ENCODE assay signal across 1 cellular context in the genomic region with DNA sequence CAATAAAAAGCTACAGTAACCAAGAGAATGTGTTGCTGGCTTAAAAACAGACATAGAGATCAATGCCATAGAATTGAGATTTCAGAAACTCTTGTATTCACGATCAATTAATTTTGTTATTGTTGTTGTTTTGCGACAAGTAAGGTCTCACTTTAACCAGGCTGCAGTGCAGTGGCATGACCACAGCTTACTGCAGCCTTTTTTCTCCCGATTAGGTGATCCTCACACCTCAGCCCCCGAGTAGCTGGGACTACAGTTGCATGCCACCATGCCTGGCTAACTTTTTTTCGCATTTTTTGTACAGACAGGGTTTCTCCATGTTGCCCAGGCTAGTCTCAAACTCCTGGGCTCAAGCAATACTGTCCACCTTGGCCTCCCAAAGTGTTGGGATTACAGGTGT.
TF ChIP-seq lines count a peak whose summit lies in the region.

No MANE protein-coding gene starts in this region.

TF ChIP-seq in GM23338, 12 proteins besides CTCF, POLR2A, EP300 and RAD21:
- no peak for TF ChIP-seq JUNB (IDR thresholded peaks at IDR 0.05; ENCODE audit: unreplicated experiment)
- no peak for TF ChIP-seq NANOG (IDR thresholded peaks at IDR 0.05; ENCODE audit: borderline replicate concordance)
- TF ChIP-seq STAT1 (IDR thresholded peaks at IDR 0.05; ENCODE audit: unreplicated experiment), result no peak
- TF ChIP-seq CREB1 (CRISPR knock-in tag; IDR thresholded peaks at IDR 0.05; ENCODE audit: low read depth), result no peak
- TF ChIP-seq, protein P1, sequence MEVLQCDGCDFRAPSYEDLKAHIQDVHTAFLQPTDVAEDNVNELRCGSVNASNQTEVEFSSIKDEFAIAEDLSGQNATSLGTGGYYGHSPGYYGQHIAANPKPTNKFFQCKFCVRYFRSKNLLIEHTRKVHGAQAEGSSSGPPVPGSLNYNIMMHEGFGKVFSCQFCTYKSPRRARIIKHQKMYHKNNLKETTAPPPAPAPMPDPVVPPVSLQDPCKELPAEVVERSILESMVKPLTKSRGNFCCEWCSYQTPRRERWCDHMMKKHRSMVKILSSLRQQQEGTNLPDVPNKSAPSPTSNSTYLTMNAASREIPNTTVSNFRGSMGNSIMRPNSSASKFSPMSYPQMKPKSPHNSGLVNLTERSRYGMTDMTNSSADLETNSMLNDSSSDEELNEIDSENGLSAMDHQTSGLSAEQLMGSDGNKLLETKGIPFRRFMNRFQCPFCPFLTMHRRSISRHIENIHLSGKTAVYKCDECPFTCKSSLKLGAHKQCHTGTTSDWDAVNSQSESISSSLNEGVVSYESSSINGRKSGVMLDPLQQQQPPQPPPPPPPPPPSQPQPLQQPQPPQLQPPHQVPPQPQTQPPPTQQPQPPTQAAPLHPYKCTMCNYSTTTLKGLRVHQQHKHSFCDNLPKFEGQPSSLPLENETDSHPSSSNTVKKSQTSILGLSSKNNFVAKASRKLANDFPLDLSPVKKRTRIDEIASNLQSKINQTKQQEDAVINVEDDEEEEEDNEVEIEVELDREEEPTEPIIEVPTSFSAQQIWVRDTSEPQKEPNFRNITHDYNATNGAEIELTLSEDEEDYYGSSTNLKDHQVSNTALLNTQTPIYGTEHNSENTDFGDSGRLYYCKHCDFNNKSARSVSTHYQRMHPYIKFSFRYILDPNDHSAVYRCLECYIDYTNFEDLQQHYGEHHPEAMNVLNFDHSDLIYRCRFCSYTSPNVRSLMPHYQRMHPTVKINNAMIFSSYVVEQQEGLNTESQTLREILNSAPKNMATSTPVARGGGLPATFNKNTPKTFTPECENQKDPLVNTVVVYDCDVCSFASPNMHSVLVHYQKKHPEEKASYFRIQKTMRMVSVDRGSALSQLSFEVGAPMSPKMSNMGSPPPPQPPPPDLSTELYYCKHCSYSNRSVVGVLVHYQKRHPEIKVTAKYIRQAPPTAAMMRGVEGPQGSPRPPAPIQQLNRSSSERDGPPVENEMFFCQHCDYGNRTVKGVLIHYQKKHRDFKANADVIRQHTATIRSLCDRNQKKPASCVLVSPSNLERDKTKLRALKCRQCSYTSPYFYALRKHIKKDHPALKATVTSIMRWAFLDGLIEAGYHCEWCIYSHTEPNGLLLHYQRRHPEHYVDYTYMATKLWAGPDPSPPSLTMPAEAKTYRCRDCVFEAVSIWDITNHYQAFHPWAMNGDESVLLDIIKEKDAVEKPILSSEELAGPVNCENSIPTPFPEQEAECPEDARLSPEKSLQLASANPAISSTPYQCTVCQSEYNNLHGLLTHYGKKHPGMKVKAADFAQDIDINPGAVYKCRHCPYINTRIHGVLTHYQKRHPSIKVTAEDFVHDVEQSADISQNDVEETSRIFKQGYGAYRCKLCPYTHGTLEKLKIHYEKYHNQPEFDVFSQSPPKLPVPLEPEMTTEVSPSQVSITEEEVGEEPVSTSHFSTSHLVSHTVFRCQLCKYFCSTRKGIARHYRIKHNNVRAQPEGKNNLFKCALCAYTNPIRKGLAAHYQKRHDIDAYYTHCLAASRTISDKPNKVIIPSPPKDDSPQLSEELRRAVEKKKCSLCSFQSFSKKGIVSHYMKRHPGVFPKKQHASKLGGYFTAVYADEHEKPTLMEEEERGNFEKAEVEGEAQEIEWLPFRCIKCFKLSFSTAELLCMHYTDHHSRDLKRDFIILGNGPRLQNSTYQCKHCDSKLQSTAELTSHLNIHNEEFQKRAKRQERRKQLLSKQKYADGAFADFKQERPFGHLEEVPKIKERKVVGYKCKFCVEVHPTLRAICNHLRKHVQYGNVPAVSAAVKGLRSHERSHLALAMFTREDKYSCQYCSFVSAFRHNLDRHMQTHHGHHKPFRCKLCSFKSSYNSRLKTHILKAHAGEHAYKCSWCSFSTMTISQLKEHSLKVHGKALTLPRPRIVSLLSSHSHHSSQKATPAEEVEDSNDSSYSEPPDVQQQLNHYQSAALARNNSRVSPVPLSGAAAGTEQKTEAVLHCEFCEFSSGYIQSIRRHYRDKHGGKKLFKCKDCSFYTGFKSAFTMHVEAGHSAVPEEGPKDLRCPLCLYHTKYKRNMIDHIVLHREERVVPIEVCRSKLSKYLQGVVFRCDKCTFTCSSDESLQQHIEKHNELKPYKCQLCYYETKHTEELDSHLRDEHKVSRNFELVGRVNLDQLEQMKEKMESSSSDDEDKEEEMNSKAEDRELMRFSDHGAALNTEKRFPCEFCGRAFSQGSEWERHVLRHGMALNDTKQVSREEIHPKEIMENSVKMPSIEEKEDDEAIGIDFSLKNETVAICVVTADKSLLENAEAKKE (CRISPR knock-in tag; IDR thresholded peaks at IDR 0.05), result no peak
- TF ChIP-seq, protein P2, sequence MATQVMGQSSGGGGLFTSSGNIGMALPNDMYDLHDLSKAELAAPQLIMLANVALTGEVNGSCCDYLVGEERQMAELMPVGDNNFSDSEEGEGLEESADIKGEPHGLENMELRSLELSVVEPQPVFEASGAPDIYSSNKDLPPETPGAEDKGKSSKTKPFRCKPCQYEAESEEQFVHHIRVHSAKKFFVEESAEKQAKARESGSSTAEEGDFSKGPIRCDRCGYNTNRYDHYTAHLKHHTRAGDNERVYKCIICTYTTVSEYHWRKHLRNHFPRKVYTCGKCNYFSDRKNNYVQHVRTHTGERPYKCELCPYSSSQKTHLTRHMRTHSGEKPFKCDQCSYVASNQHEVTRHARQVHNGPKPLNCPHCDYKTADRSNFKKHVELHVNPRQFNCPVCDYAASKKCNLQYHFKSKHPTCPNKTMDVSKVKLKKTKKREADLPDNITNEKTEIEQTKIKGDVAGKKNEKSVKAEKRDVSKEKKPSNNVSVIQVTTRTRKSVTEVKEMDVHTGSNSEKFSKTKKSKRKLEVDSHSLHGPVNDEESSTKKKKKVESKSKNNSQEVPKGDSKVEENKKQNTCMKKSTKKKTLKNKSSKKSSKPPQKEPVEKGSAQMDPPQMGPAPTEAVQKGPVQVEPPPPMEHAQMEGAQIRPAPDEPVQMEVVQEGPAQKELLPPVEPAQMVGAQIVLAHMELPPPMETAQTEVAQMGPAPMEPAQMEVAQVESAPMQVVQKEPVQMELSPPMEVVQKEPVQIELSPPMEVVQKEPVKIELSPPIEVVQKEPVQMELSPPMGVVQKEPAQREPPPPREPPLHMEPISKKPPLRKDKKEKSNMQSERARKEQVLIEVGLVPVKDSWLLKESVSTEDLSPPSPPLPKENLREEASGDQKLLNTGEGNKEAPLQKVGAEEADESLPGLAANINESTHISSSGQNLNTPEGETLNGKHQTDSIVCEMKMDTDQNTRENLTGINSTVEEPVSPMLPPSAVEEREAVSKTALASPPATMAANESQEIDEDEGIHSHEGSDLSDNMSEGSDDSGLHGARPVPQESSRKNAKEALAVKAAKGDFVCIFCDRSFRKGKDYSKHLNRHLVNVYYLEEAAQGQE (IDR thresholded peaks at IDR 0.05; ENCODE audit: unreplicated experiment), result no peak
- no peak for TF ChIP-seq ZNF331 (CRISPR knock-in tag; IDR thresholded peaks at IDR 0.05; ENCODE audit: low read depth)
- TF ChIP-seq EZH2 (IDR thresholded peaks at IDR 0.05; ENCODE audit: low read depth, unreplicated experiment), result no peak
- TF ChIP-seq EZH2phosphoT487 (IDR thresholded peaks at IDR 0.05; ENCODE audit: unreplicated experiment), result no peak
- TF ChIP-seq, protein P3, sequence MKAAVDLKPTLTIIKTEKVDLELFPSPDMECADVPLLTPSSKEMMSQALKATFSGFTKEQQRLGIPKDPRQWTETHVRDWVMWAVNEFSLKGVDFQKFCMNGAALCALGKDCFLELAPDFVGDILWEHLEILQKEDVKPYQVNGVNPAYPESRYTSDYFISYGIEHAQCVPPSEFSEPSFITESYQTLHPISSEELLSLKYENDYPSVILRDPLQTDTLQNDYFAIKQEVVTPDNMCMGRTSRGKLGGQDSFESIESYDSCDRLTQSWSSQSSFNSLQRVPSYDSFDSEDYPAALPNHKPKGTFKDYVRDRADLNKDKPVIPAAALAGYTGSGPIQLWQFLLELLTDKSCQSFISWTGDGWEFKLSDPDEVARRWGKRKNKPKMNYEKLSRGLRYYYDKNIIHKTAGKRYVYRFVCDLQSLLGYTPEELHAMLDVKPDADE (IDR thresholded peaks at IDR 0.05), result no peak
- TF ChIP-seq POLR2AphosphoS5 (IDR thresholded peaks at IDR 0.05; ENCODE audit: low read depth), result no peak
- no peak for TF ChIP-seq ZNF114 (CRISPR knock-in tag; IDR thresholded peaks at IDR 0.05)
